ENCODE assay signal across 23 cellular contexts in genomic region chr5:133519191-133519590, GRCh38.
A peak's percentile ranks its signal among the peaks of the same experiment; 100 is the strongest.
DNase-seq lines count a peak whose midpoint lies in the region; ATAC-seq and TF ChIP-seq lines count a peak whose summit lies in the region.
"Had no signal": no experiment of that assay in that cellular context is flagged by ENCODE, and none has a peak within 500 bp of the region (broad histone marks: within the 10 kb centered on the region; RNA-seq: fewer than 3 reads in every experiment).

No MANE protein-coding gene starts in this region.

- TF ChIP-seq CTCF in osteocyte (IDR thresholded peaks at IDR 0.05) (no peak), prostate gland (IDR thresholded peaks at IDR 0.05) (no peak)

- no peaks in the 10 kb centered on the region for H3K36me3 Mint-ChIP-seq in osteocyte (ENCODE audit: unreplicated experiment)
- H3K36me3 Mint-ChIP-seq: CD8-positive, alpha-beta T cell had no signal

- WGBS in prostate gland = 89% methylated on average over 8 of the region's 8 CpGs

- DNase-seq in NCI-H146 (lab: John Stamatoyannopoulos, UW) (peak; percentile 21), NCI-H146 treated with DMSO at 0.1 percent for 48 hours (lab: John Stamatoyannopoulos, UW; ENCODE audit: unreplicated experiment) (no peak), DMS53 treated with DMSO at 0.1 percent for 48 hours (lab: John Stamatoyannopoulos, UW; ENCODE audit: unreplicated experiment) (peak; percentile 35), cerebellar cortex (ENCODE audit: low spot score) (peak; percentile 45), osteocyte (ENCODE audit: extremely low spot score, unreplicated experiment) (peak; percentile 46), prostate gland (ENCODE audit: low spot score) (no peak)
- DNase-seq: 8988T; AML-193; Calu3; CD8-positive, alpha-beta T cell; DMS153; GM23248; H9; HFFc6; Karpas-422; MV-4-11; NCI-H1930; NCI-H446 treated with DMSO at 0.1 percent for 48 hours; NCI-H774; SHP77; T-helper 17 cell had no signal

- no peaks in the 10 kb centered on the region for H3K9me3 Mint-ChIP-seq in osteocyte (ENCODE audit: unreplicated experiment)
- H3K9me3 Mint-ChIP-seq: CD8-positive, alpha-beta T cell; H9; HFFc6 had no signal

- peaks cover 17% of the 10 kb centered on the region for H3K27me3 Mint-ChIP-seq in osteocyte (ENCODE audit: unreplicated experiment)

- no peaks in the 10 kb centered on the region for H3K9me3 ChIP-seq in prostate gland

- intact Hi-C loops in prostate gland (cut with DNase I) = no loop called here

- no peaks in the 10 kb centered on the region for H3K27me3 ChIP-seq in prostate gland (replicated peaks; ENCODE audit: insufficient read depth)

- H3K36me3 ChIP-seq in prostate gland = no peaks in the 10 kb centered on the region

- H3K27ac Mint-ChIP-seq in osteocyte (ENCODE audit: unreplicated experiment) = no peak overlapping the region
- H3K27ac Mint-ChIP-seq: CD8-positive, alpha-beta T cell; H9; HFFc6; T-helper 17 cell had no signal

- TF ChIP-seq POLR2A in prostate gland (IDR thresholded peaks at IDR 0.05) = no peak

- no peak overlapping the region for H3K27ac ChIP-seq in prostate gland
- H3K27ac ChIP-seq: GM23248 had no signal

- no peak for ATAC-seq in GM21737 (IDR thresholded peaks at IDR 0.05; ENCODE audit: unreplicated experiment)
- ATAC-seq in HG02623 (IDR thresholded peaks at IDR 0.05; ENCODE audit: unreplicated experiment) = no peak
- ATAC-seq: CD8-positive, alpha-beta T cell; T-helper 17 cell had no signal

- H3K4me3 Mint-ChIP-seq in osteocyte (ENCODE audit: unreplicated experiment) = no peak overlapping the region
- H3K4me3 Mint-ChIP-seq: CD8-positive, alpha-beta T cell; H9; HFFc6; T-helper 17 cell had no signal

- H3K4me1 Mint-ChIP-seq in osteocyte (ENCODE audit: unreplicated experiment) = no peaks in the 10 kb centered on the region

- no peak overlapping the region for H3K4me3 ChIP-seq in prostate gland
- H3K4me3 ChIP-seq: GM23248 had no signal

- no peaks in the 10 kb centered on the region for H3K4me1 ChIP-seq in prostate gland (replicated peaks)

Comparison
In these comparisons a context has a peak if more than half of its experiments do, and no peak if none do; other contexts are left out.
1. DNase-seq: peak in NCI-H146 (single experiment), DMS53 treated with DMSO at 0.1 percent for 48 hours (single experiment), cerebellar cortex (single experiment) and osteocyte (single experiment); none in NCI-H146 treated with DMSO at 0.1 percent for 48 hours (single experiment) and prostate gland (single experiment).